19 cellular contexts compared by ENCODE assay signal in the genomic region with DNA sequence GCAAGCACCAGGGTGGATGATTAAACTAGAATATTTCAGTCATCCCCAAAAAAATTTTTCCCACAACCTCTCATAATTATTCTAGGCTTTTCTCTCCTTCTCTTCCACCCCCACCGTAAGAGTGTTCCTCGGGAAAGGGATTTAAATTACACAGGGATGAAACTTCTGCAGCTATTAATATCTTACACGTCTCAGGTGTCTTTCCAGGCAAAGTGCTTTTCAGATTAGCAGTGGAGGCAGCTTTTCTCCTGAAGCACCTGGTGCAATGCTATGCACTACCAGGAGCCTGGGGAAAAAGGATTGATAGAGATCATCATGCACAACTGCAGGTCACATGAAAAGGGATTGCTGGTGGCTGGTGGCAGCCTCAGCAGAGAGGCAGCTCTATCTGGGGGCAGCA.
DNase-seq lines count a peak whose midpoint lies in the region; ATAC-seq and TF ChIP-seq lines count a peak whose summit lies in the region.
"Had no signal": no experiment of that assay in that cellular context is flagged by ENCODE, and none has a peak within 500 bp of the region (broad histone marks: within the 10 kb centered on the region; RNA-seq: fewer than 3 reads in every experiment).

No MANE protein-coding gene starts in this region.

- no peak for TF ChIP-seq CTCF in coronary artery (IDR thresholded peaks at IDR 0.05)
- TF ChIP-seq CTCF in gastrocnemius medialis (IDR thresholded peaks at IDR 0.05 in 4 of 5, conservative IDR thresholded peaks at IDR 0.05 in 1 of 5): no peak

- no peaks in the 10 kb centered on the region for H3K9me3 ChIP-seq in gastrocnemius medialis
- H3K9me3 ChIP-seq: BE2C had no signal

- H3K27me3 ChIP-seq in gastrocnemius medialis: no peaks in the 10 kb centered on the region
- H3K27me3 ChIP-seq: BE2C had no signal

- H3K36me3 ChIP-seq in gastrocnemius medialis: no peaks in the 10 kb centered on the region
- H3K36me3 ChIP-seq: BE2C, HAP-1 had no signal

- no peak overlapping the region for H3K27ac ChIP-seq in coronary artery
- no peak overlapping the region for H3K27ac ChIP-seq in gastrocnemius medialis
- H3K27ac ChIP-seq: GM23248 had no signal

- H3K4me1 ChIP-seq in gastrocnemius medialis: peaks cover 16% of the 10 kb centered on the region in 2 donors
- H3K4me1 ChIP-seq: BE2C, HAP-1 had no signal

- TF ChIP-seq POLR2A in gastrocnemius medialis (IDR thresholded peaks at IDR 0.05): no peak

- H3K4me3 ChIP-seq in coronary artery (no peak overlapping the region), gastrocnemius medialis (no peak overlapping the region)
- H3K4me3 ChIP-seq: GM12878, GM23248, HAP-1 had no signal

- ATAC-seq in gastrocnemius medialis: peak; percentile 81 to 95
- ATAC-seq in GM21619 (IDR thresholded peaks at IDR 0.05; ENCODE audit: unreplicated experiment): no peak
- ATAC-seq: GM12878 had no signal

- intact Hi-C loops in gastrocnemius medialis (cut with DNase I; ENCODE audit: low total_unique reads): no loop called here

- DNase-seq in NCI-H524 treated with DMSO at 0.1 percent for 48 hours (lab: John Stamatoyannopoulos, UW) (peak; percentile 64), coronary artery (ENCODE audit: low spot score) (peak; percentile 47), gastrocnemius medialis (no peak), NCI-H1694 (lab: John Stamatoyannopoulos, UW) (no peak), NCI-H146 treated with DMSO at 0.1 percent for 48 hours (lab: John Stamatoyannopoulos, UW; ENCODE audit: unreplicated experiment) (no peak)
- DNase-seq: ACHN; BE2C; C1 segment of cervical spinal cord; CD4-positive, CD25-positive, alpha-beta regulatory T cell; CD8-positive, alpha-beta memory T cell; COR-L47; DMS 273 treated with DMSO at 0.1 percent for 48 hours; DMS53; DND-41; EL; GM23248 had no signal

- in situ Hi-C loops in gastrocnemius medialis (cut with MboI; ENCODE audit: low sequenced_read_pairs in 4 of 4): no loop called here

Comparison
In these comparisons a context has a peak if more than half of its experiments do, and no peak if none do; other contexts are left out.
1. DNase-seq: peak in NCI-H524 treated with DMSO at 0.1 percent for 48 hours (single experiment) and coronary artery (single experiment); none in gastrocnemius medialis (0 of 2), NCI-H1694 (single experiment) and NCI-H146 treated with DMSO at 0.1 percent for 48 hours (single experiment).